ENCODE assay signal across 8 cellular contexts in the genomic region with DNA sequence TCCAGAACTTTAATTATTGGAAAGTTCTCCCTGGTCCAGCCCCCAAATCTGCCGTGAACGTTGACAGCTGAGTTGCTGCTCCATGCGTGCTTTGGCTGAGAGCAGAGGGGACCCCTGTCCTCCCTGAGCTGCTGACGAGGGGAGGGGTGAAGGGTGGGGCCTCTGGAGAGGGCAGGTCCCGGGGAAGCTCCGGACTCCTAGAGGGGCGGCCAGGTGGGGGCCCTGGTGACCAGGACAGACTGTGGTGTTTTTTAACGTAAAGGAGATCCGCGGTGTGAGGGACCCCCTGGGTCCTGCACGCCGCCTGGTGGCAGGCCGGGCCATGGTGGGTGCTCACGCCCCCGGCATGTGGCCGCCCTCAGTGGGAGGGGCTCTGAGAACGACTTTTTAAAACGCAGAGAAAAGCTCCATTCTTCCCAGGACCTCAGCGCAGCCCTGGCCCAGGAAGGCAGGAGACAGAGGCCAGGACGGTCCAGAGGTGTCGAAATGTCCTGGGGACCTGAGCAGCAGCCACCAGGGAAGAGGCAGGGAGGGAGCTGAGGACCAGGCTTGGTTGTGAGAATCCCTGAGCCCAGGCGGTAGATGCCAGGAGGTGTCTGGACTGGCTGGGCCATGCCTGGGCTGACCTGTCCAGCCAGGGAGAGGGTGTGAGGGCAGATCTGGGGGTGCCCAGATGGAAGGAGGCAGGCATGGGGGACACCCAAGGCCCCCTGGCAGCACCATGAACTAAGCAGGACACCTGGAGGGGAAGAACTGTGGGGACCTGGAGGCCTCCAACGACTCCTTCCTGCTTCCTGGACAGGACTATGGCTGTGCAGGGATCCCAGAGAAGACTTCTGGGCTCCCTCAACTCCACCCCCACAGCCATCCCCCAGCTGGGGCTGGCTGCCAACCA. TPM values are rescaled to one million over a fixed set of nuclear protein-coding genes. Genes with fewer than 3 reads are reported as not detected.
DNase-seq lines count a peak whose midpoint lies in the region; ATAC-seq and TF ChIP-seq lines count a peak whose summit lies in the region.

A gene (plus strand): TSS at position 410 of the 895 bp plus-strand sequence. CDS start 397 bp downstream, at position 807.

- peak; percentile 10 for TF ChIP-seq CTCF in CD4-positive, alpha-beta T cell (IDR thresholded peaks at IDR 0.05)
- no peak for TF ChIP-seq CTCF in GM20000 (IDR thresholded peaks at IDR 0.05; ENCODE audit: extremely low read depth, missing control alignments)
- TF ChIP-seq CTCF in RWPE2 (IDR thresholded peaks at IDR 0.05; ENCODE audit: poor library complexity, severe bottlenecking): peak; percentile 40
- no peak for TF ChIP-seq CTCF in coronary artery (IDR thresholded peaks at IDR 0.05)

- peaks cover 16% of the 10 kb centered on the region for H3K27me3 ChIP-seq in CD4-positive, alpha-beta T cell (ENCODE audit: control insufficient read depth, insufficient read depth, low read length)
- no peaks in the 10 kb centered on the region for H3K27me3 ChIP-seq in RWPE2 (ENCODE audit: insufficient read depth, poor library complexity, severe bottlenecking)

- peak; percentile 39 for ATAC-seq in CD4-positive, alpha-beta T cell (ENCODE audit: poor library complexity)
- ATAC-seq in RWPE2 (ENCODE audit: low read depth) (no peak), memory B cell (ENCODE audit: low read depth) (peak; percentile 23)

- H3K9me3 Mint-ChIP-seq in CD4-positive, alpha-beta T cell: no peaks in the 10 kb centered on the region
- H3K9me3 Mint-ChIP-seq in memory B cell: no peaks in the 10 kb centered on the region

- H3K27ac Mint-ChIP-seq in CD4-positive, alpha-beta T cell: peak within 1 kb of the TSS; percentile 39
- no peak within 1 kb of the TSS for H3K27ac Mint-ChIP-seq in memory B cell

- peaks cover 10% of the 10 kb centered on the region for H3K27me3 Mint-ChIP-seq in CD4-positive, alpha-beta T cell
- peaks cover 13% of the 10 kb centered on the region for H3K27me3 Mint-ChIP-seq in memory B cell

- intact Hi-C loops in CD4-positive, alpha-beta T cell (cut with DNase I, micrococcal nuclease): loop anchor here in 1 of 2 experiments (2.0 kb wide), 1 partner anchor 30 kb away; a partner anchor contains a TSS
- intact Hi-C loops in posterior cingulate gyrus (cut with DNase I): no loop called here

- H3K4me1 ChIP-seq in RWPE2 (ENCODE audit: insufficient read depth, poor library complexity, severe bottlenecking): peaks cover 20% of the 10 kb centered on the region

- peak within 1 kb of the TSS; percentile 17 for H3K4me3 ChIP-seq in RWPE2 (ENCODE audit: severe bottlenecking)
- peak within 1 kb of the TSS; percentile 69 for H3K4me3 ChIP-seq in coronary artery

- no peaks in the 10 kb centered on the region for H3K36me3 Mint-ChIP-seq in CD4-positive, alpha-beta T cell (ENCODE audit: low read depth)
- H3K36me3 Mint-ChIP-seq in memory B cell: no peaks in the 10 kb centered on the region

- DNase-seq in CD4-positive, alpha-beta T cell: peak in 1 of 10 experiments; percentile 33
- DNase-seq in GM20000 (ENCODE audit: low spot score) (peak; percentile 74), RWPE2 (ENCODE audit: low spot score) (no peak), coronary artery (ENCODE audit: low spot score) (no peak), memory B cell (ENCODE audit: low spot score in 2 of 2) (no peak), GM19240 (ENCODE audit: insufficient read length, low spot score) (no peak), posterior cingulate gyrus (no peak), cerebellum (ENCODE audit: low spot score) (no peak)

- peaks cover 41% of the 10 kb centered on the region for H3K4me1 Mint-ChIP-seq in CD4-positive, alpha-beta T cell (ENCODE audit: low read depth)
- peaks cover 13% of the 10 kb centered on the region for H3K4me1 Mint-ChIP-seq in memory B cell

- H3K27ac ChIP-seq in CD4-positive, alpha-beta T cell (ENCODE audit: low read depth, low read length): no peak within 1 kb of the TSS
- H3K27ac ChIP-seq in RWPE2 (ENCODE audit: poor library complexity, severe bottlenecking): peak within 1 kb of the TSS; percentile 62
- peak within 1 kb of the TSS; percentile 3 to 74 for H3K27ac ChIP-seq in coronary artery

- H3K36me3 ChIP-seq in RWPE2 (ENCODE audit: low read depth): no peaks in the 10 kb centered on the region

- no peaks in the 10 kb centered on the region for H3K9me3 ChIP-seq in CD4-positive, alpha-beta T cell (ENCODE audit: control insufficient read depth, low read length)
- no peaks in the 10 kb centered on the region for H3K9me3 ChIP-seq in RWPE2 (ENCODE audit: severe bottlenecking)

- H3K4me3 Mint-ChIP-seq in CD4-positive, alpha-beta T cell: peak within 1 kb of the TSS; percentile 76
- peak within 1 kb of the TSS; percentile 65 for H3K4me3 Mint-ChIP-seq in memory B cell

- POLR2A ChIA-PET in CD4-positive, alpha-beta T cell (lab: Charles Lee): interaction anchor here (0.7 to 1.2 kb wide), 4 partner anchors 9 to 45 kb away, joined by 3 to 6 read pairs (median 4); a partner anchor contains a TSS

- CTCF ChIA-PET in CD4-positive, alpha-beta T cell (lab: Charles Lee): interaction anchor here (0.9 to 2.1 kb wide), 3 partner anchors 9 to 58 kb away, joined by 3 to 12 read pairs (median 6); no protein-coding TSS in a partner anchor

RNA-seq across cellular contexts. Expression of the gene that starts here (rescaled TPM):
- 1 to 10 TPM; 6.7 to 6.9 TPM for total RNA-seq in CD4-positive, alpha-beta T cell
- 4.2 TPM for total RNA-seq in cerebellum

Comparison
In these comparisons a context has a peak if more than half of its experiments do, and no peak if none do; other contexts are left out.
1. CTCF ChIP-seq: peak in CD4-positive, alpha-beta T cell (single experiment) and RWPE2 (single experiment); none in GM20000 (single experiment) and coronary artery (single experiment).